Comparison of ENCODE assay signal across 19 cellular contexts in the genomic region with DNA sequence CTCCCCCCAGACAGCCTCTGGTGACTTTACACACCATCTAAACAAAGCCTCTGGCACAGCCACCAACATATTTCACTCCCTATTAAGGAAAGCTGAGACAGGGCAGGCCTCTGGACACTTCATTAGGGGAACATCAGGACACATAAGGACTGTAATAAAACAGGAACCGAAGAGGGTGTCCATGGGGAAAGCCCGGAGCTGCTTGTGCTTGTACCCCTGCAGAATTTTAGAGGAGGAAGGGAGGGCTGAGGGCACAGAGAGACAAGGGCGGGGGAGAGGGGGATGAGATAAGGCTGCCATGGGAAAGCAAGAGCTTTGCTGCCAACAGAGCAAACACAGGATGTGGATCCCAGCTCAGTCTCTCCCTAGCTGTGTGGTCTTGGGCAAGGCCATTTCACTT.
"Had no signal": no experiment of that assay in that cellular context is flagged by ENCODE, and none has a peak within 500 bp of the region (broad histone marks: within the 10 kb centered on the region; RNA-seq: fewer than 3 reads in every experiment).

No MANE protein-coding gene starts in this region.

- H3K4me1 ChIP-seq: heart left ventricle, spleen had no signal

- ATAC-seq: activated T-helper 17 cell treated with anti-CD3 and anti-CD28 coated beads, Interleukin-2, amount 50 U/mL, for 72 hours; left lobe of liver; natural killer cell treated with Interleukin-12 subunit alpha and Interleukin-12 subunit beta and Interleukin-15 and Interleukin-18, amount 100 ng/mL, for 72 hours; sciatic nerve; stimulated activated naive B cell treated with anti-CD40 and anti-IgM and Interleukin-4, amounts not matched to agents 10 μg/mL and 1 μg/mL and 100 μg/mL, for 72 hours had no signal

- DNase-seq: activated B cell treated with CpG ODN at 0.5 μM for 24 hours; activated CD4-positive, alpha-beta T cell treated with anti-CD3 and anti-CD28 coated beads, Interleukin-2, amount 10 ng/mL, durations not matched to agents 24 days and 14 days; activated CD8-positive, alpha-beta memory T cell treated with anti-CD3 and anti-CD28 coated beads for 24 hours; central memory CD4-positive, alpha-beta T cell; cortex of kidney; effector CD8-positive, alpha-beta T cell; foreskin melanocyte; heart left ventricle; nucleus accumbens; spleen; stimulated activated CD4-positive, alpha-beta T cell treated with anti-CD3 and anti-CD28 coated beads, Interleukin-1b, Interleukin-23, amount 100 ng/mL, for 48 hours; stimulated activated naive B cell treated with anti-CD40 and anti-IgM and Interleukin-4, amounts not matched to agents 10 μg/mL and 1 μg/mL and 100 μg/mL, for 72 hours; trophoblast cell had no signal

- H3K27ac Mint-ChIP-seq: activated B cell treated with CpG ODN at 0.5 μM for 24 hours; activated CD4-positive, alpha-beta T cell treated with anti-CD3 and anti-CD28 coated beads, Interleukin-2, amount 10 ng/mL, durations not matched to agents 24 days and 14 days; activated naive CD4-positive, alpha-beta T cell treated with anti-CD3 and anti-CD28 coated beads, Interleukin-2, amount 50 U/mL, for 24 hours; activated T-helper 17 cell treated with anti-CD3 and anti-CD28 coated beads, Interleukin-2, amount 50 U/mL, for 72 hours; memory B cell; natural killer cell treated with Interleukin-12 subunit alpha and Interleukin-12 subunit beta and Interleukin-15 and Interleukin-18, amount 100 ng/mL, for 72 hours; stimulated activated naive B cell treated with anti-CD40 and anti-IgM and Interleukin-4, amounts not matched to agents 10 μg/mL and 1 μg/mL and 100 μg/mL, for 72 hours had no signal

- H3K36me3 Mint-ChIP-seq: activated naive CD4-positive, alpha-beta T cell treated with anti-CD3 and anti-CD28 coated beads, Interleukin-2, amount 50 U/mL, for 24 hours; memory B cell; natural killer cell treated with Interleukin-12 subunit alpha and Interleukin-12 subunit beta and Interleukin-15 and Interleukin-18, amount 100 ng/mL, for 72 hours; stimulated activated naive B cell treated with anti-CD40 and anti-IgM and Interleukin-4, amounts not matched to agents 10 μg/mL and 1 μg/mL and 100 μg/mL, for 72 hours had no signal

- H3K9me3 ChIP-seq: heart left ventricle, spleen had no signal

- H3K27me3 ChIP-seq: heart left ventricle, spleen had no signal

- H3K27ac ChIP-seq: heart left ventricle, spleen had no signal

- H3K4me1 Mint-ChIP-seq: activated B cell treated with CpG ODN at 0.5 μM for 24 hours; activated CD4-positive, alpha-beta T cell treated with anti-CD3 and anti-CD28 coated beads, Interleukin-2, amount 10 ng/mL, durations not matched to agents 24 days and 14 days; activated naive CD4-positive, alpha-beta T cell treated with anti-CD3 and anti-CD28 coated beads, Interleukin-2, amount 50 U/mL, for 24 hours; activated T-helper 17 cell treated with anti-CD3 and anti-CD28 coated beads, Interleukin-2, amount 50 U/mL, for 72 hours; memory B cell; stimulated activated naive B cell treated with anti-CD40 and anti-IgM and Interleukin-4, amounts not matched to agents 10 μg/mL and 1 μg/mL and 100 μg/mL, for 72 hours had no signal

- H3K4me3 Mint-ChIP-seq: activated B cell treated with CpG ODN at 0.5 μM for 24 hours; activated CD4-positive, alpha-beta T cell treated with anti-CD3 and anti-CD28 coated beads, Interleukin-2, amount 10 ng/mL, durations not matched to agents 24 days and 14 days; activated naive CD4-positive, alpha-beta T cell treated with anti-CD3 and anti-CD28 coated beads, Interleukin-2, amount 50 U/mL, for 24 hours; activated T-helper 17 cell treated with anti-CD3 and anti-CD28 coated beads, Interleukin-2, amount 50 U/mL, for 72 hours; memory B cell; natural killer cell treated with Interleukin-12 subunit alpha and Interleukin-12 subunit beta and Interleukin-15 and Interleukin-18, amount 100 ng/mL, for 72 hours; stimulated activated naive B cell treated with anti-CD40 and anti-IgM and Interleukin-4, amounts not matched to agents 10 μg/mL and 1 μg/mL and 100 μg/mL, for 72 hours had no signal

- H3K27me3 Mint-ChIP-seq: activated B cell treated with CpG ODN at 0.5 μM for 24 hours; activated CD4-positive, alpha-beta T cell treated with anti-CD3 and anti-CD28 coated beads, Interleukin-2, amount 10 ng/mL, durations not matched to agents 24 days and 14 days; activated naive CD4-positive, alpha-beta T cell treated with anti-CD3 and anti-CD28 coated beads, Interleukin-2, amount 50 U/mL, for 24 hours; activated T-helper 17 cell treated with anti-CD3 and anti-CD28 coated beads, Interleukin-2, amount 50 U/mL, for 72 hours; memory B cell; natural killer cell treated with Interleukin-12 subunit alpha and Interleukin-12 subunit beta and Interleukin-15 and Interleukin-18, amount 100 ng/mL, for 72 hours; stimulated activated naive B cell treated with anti-CD40 and anti-IgM and Interleukin-4, amounts not matched to agents 10 μg/mL and 1 μg/mL and 100 μg/mL, for 72 hours had no signal

- H3K9me3 Mint-ChIP-seq: activated B cell treated with CpG ODN at 0.5 μM for 24 hours; activated CD4-positive, alpha-beta T cell treated with anti-CD3 and anti-CD28 coated beads, Interleukin-2, amount 10 ng/mL, durations not matched to agents 24 days and 14 days; activated naive CD4-positive, alpha-beta T cell treated with anti-CD3 and anti-CD28 coated beads, Interleukin-2, amount 50 U/mL, for 24 hours had no signal
